ENCODE assay signal across 17 cellular contexts in genomic region chr21:21183092-21183491, GRCh38.
"Had no signal": no experiment of that assay in that cellular context is flagged by ENCODE, and none has a peak within 500 bp of the region (broad histone marks: within the 10 kb centered on the region; RNA-seq: fewer than 3 reads in every experiment).

No MANE protein-coding gene starts in this region.

- H3K27ac ChIP-seq: cardiac muscle cell, dorsolateral prefrontal cortex had no signal

- DNase-seq: activated B cell treated with CpG ODN at 0.5 μM for 24 hours; activated CD4-positive, alpha-beta memory T cell treated with anti-CD3 and anti-CD28 coated beads, Interleukin-2, amount 10 ng/mL, durations not matched to agents 7 days and 5 days; activated CD4-positive, alpha-beta T cell treated with anti-CD3 and anti-CD28 coated beads for 4 hours; activated CD8-positive, alpha-beta memory T cell treated with anti-CD3 and anti-CD28 coated beads, Interleukin-2, amount 10 ng/mL, durations not matched to agents 7 days and 5 days; amniotic stem cell; dorsolateral prefrontal cortex; foreskin melanocyte; glutamatergic neuron; kidney; posterior cingulate gyrus; retina; stimulated activated CD4-positive, alpha-beta T cell treated with anti-CD3 and anti-CD28 coated beads, Interleukin-12 subunit alpha, Interleukin-12 subunit beta, amount 100 ng/mL, for 4 hours; stimulated activated CD4-positive, alpha-beta T cell treated with anti-CD3 and anti-CD28 coated beads, Interleukin-1b, Interleukin-23, amount 100 ng/mL, for 48 hours; stimulated activated CD8-positive, alpha-beta memory T cell treated with anti-CD3 and anti-CD28 coated beads, Interleukin-4, amount 100 ng/mL, for 48 hours; stimulated activated naive CD4-positive, alpha-beta T cell had no signal

- FAIRE-seq: kidney had no signal

- ATAC-seq: activated CD8-positive, alpha-beta memory T cell treated with anti-CD3 and anti-CD28 coated beads, Interleukin-2, amount 10 ng/mL, durations not matched to agents 7 days and 5 days; left lobe of liver had no signal
